ENCODE assay signal across 23 cellular contexts in genomic region chr5:157205708-157206107, GRCh38. TPM values are rescaled to one million over a fixed set of nuclear protein-coding genes. Genes with fewer than 3 reads are reported as not detected.
DNase-seq lines count a peak whose midpoint lies in the region; ATAC-seq, FAIRE-seq and TF ChIP-seq lines count a peak whose summit lies in the region.
"Had no signal": no experiment of that assay in that cellular context is flagged by ENCODE, and none has a peak within 500 bp of the region (broad histone marks: within the 10 kb centered on the region; RNA-seq: fewer than 3 reads in every experiment).

No MANE protein-coding gene starts in this region.

- peak; percentile 39 for FAIRE-seq in A549 (lab: Jason Lieb, UNC)

- no peak overlapping the region for H3K27ac ChIP-seq in A549
- H3K27ac ChIP-seq: BLaER1, PC-9 had no signal

- H3K9me3 Mint-ChIP-seq in activated CD4-positive, alpha-beta T cell treated with anti-CD3 and anti-CD28 coated beads, Interleukin-2, amount 10 ng/mL, durations not matched to agents 24 days and 14 days = no peaks in the 10 kb centered on the region
- no peaks in the 10 kb centered on the region for H3K9me3 Mint-ChIP-seq in central memory CD8-positive, alpha-beta T cell

- CTCF ChIA-PET in A549 (lab: Yijun Ruan, JAX) = no interaction called here

- ATAC-seq in A549 (no peak), T-helper 17 cell (no peak), GM18511 (IDR thresholded peaks at IDR 0.05; ENCODE audit: unreplicated experiment) (no peak)
- ATAC-seq in central memory CD8-positive, alpha-beta T cell (replicated peaks; ENCODE audit: extremely low read depth, poor library complexity, severe bottlenecking) = no peak

- DNase-seq in activated CD4-positive, alpha-beta T cell treated with anti-CD3 and anti-CD28 coated beads, Interleukin-2, amount 10 ng/mL, durations not matched to agents 24 days and 14 days = no peak
- no peak for DNase-seq in activated CD4-positive, alpha-beta T cell treated with anti-CD3 and anti-CD28 coated beads, Interleukin-2, amount 50 U/mL, for 48 hours
- DNase-seq in A549 (ENCODE audit: low read depth in 1 of 2, low spot score in 1 of 2) (no peak), T-helper 17 cell (no peak), GM10266 (ENCODE audit: extremely low spot score) (no peak), T1000 (lab: John Stamatoyannopoulos, UW) (no peak)
- no peak for DNase-seq in central memory CD8-positive, alpha-beta T cell (ENCODE audit: low spot score in 2 of 2)
- DNase-seq: COR-L47, DMS153, EL, IMR-90, NCI-H1105 treated with DMSO at 0.1 percent for 48 hours, NCI-H1694 treated with DMSO at 0.1 percent for 48 hours, NCI-H2107, NCI-H2227 treated with DMSO at 0.1 percent for 48 hours, NCI-H524, PC-9 had no signal

- H3K27me3 Mint-ChIP-seq in activated CD4-positive, alpha-beta T cell treated with anti-CD3 and anti-CD28 coated beads, Interleukin-2, amount 10 ng/mL, durations not matched to agents 24 days and 14 days = no peaks in the 10 kb centered on the region
- H3K27me3 Mint-ChIP-seq in T-helper 17 cell = no peaks in the 10 kb centered on the region
- H3K27me3 Mint-ChIP-seq in central memory CD8-positive, alpha-beta T cell = no peaks in the 10 kb centered on the region

- H3K9me3 ChIP-seq in A549 (no peaks in the 10 kb centered on the region), T-helper 17 cell (ENCODE audit: control insufficient read depth, low read length, poor library complexity, severe bottlenecking) (no peaks in the 10 kb centered on the region)

- no peak overlapping the region for H3K4me2 ChIP-seq in A549
- H3K4me2 ChIP-seq: BLaER1, PC-9 had no signal

- no peak for TF ChIP-seq EP300 in A549 (IDR thresholded peaks at IDR 0.05)

- no peaks in the 10 kb centered on the region for H3K4me1 ChIP-seq in A549

- 68% methylated on average over 6 of the region's 6 CpGs for WGBS in A549 (ENCODE audit: missing lambda C conversion rate)

- H3K4me3 Mint-ChIP-seq in activated CD4-positive, alpha-beta T cell treated with anti-CD3 and anti-CD28 coated beads, Interleukin-2, amount 10 ng/mL, durations not matched to agents 24 days and 14 days = no peak overlapping the region
- peak overlapping the region; percentile 28 for H3K4me3 Mint-ChIP-seq in T-helper 17 cell
- peak overlapping the region; percentile 9 for H3K4me3 Mint-ChIP-seq in central memory CD8-positive, alpha-beta T cell

- H3K27ac Mint-ChIP-seq in activated CD4-positive, alpha-beta T cell treated with anti-CD3 and anti-CD28 coated beads, Interleukin-2, amount 10 ng/mL, durations not matched to agents 24 days and 14 days = peak overlapping the region; percentile 43
- peak overlapping the region; percentile 97 for H3K27ac Mint-ChIP-seq in T-helper 17 cell
- H3K27ac Mint-ChIP-seq in central memory CD8-positive, alpha-beta T cell (ENCODE audit: low read depth) = peak overlapping the region; percentile 10

- TF ChIP-seq POLR2A in A549 (IDR thresholded peaks at IDR 0.05; ENCODE audit: low read length) = no peak

- no peak for TF ChIP-seq RAD21 in A549 (conservative IDR thresholded peaks at IDR 0.05 in 1 of 2, IDR thresholded peaks at IDR 0.05 in 1 of 2)

- POLR2A ChIA-PET in A549 (lab: Yijun Ruan, JAX) = no interaction called here

- H3K36me3 Mint-ChIP-seq in activated CD4-positive, alpha-beta T cell treated with anti-CD3 and anti-CD28 coated beads, Interleukin-2, amount 10 ng/mL, durations not matched to agents 24 days and 14 days (ENCODE audit: low read depth) = peaks cover 77% of the 10 kb centered on the region
- peaks cover 14% of the 10 kb centered on the region for H3K36me3 Mint-ChIP-seq in T-helper 17 cell (ENCODE audit: low read depth)
- H3K36me3 Mint-ChIP-seq in central memory CD8-positive, alpha-beta T cell (ENCODE audit: insufficient read depth) = peaks cover 66% of the 10 kb centered on the region

- TF ChIP-seq CTCF in A549 (IDR thresholded peaks at IDR 0.05) = no peak
- TF ChIP-seq CTCF in GM10266 (IDR thresholded peaks at IDR 0.05; ENCODE audit: control insufficient read depth, insufficient read depth, low read depth, missing control alignments) = no peak

- intact Hi-C loops in activated CD4-positive, alpha-beta T cell treated with anti-CD3 and anti-CD28 coated beads, Interleukin-2, amount 10 ng/mL, durations not matched to agents 24 days and 14 days (cut with micrococcal nuclease) = no loop called here

- peaks cover 73% of the 10 kb centered on the region for H3K4me1 Mint-ChIP-seq in activated CD4-positive, alpha-beta T cell treated with anti-CD3 and anti-CD28 coated beads, Interleukin-2, amount 10 ng/mL, durations not matched to agents 24 days and 14 days
- H3K4me1 Mint-ChIP-seq in T-helper 17 cell = peaks cover 39% of the 10 kb centered on the region
- H3K4me1 Mint-ChIP-seq in central memory CD8-positive, alpha-beta T cell = peaks cover 63% of the 10 kb centered on the region

- no peak overlapping the region for H3K4me3 ChIP-seq in A549
- H3K4me3 ChIP-seq: BLaER1, PC-9 had no signal

TF ChIP-seq in A549, 52 proteins besides CTCF, POLR2A, EP300 and RAD21:
- no peak for TF ChIP-seq POLR2AphosphoS2 (conservative IDR thresholded peaks at IDR 0.05; ENCODE audit: low read length)
- no peak for TF ChIP-seq SMC3 (IDR thresholded peaks at IDR 0.05)
- no peak for TF ChIP-seq ELK1 (IDR thresholded peaks at IDR 0.05; ENCODE audit: low read depth, low read length)
- no peak for TF ChIP-seq JUNB (IDR thresholded peaks at IDR 0.05)
- no peak for TF ChIP-seq KDM5A (IDR thresholded peaks at IDR 0.05)
- no peak for TF ChIP-seq HEYL (CRISPR knock-in tag; IDR thresholded peaks at IDR 0.05)
- TF ChIP-seq REST (IDR thresholded peaks at IDR 0.05) = no peak
- TF ChIP-seq NFE2L2 (conservative IDR thresholded peaks at IDR 0.05; ENCODE audit: low read length) = no peak
- TF ChIP-seq JUN (IDR thresholded peaks at IDR 0.05) = no peak
- TF ChIP-seq HOXB5 (CRISPR knock-in tag; IDR thresholded peaks at IDR 0.05) = no peak
- no peak for TF ChIP-seq HDAC2 (IDR thresholded peaks at IDR 0.05)
- TF ChIP-seq HES2 (IDR thresholded peaks at IDR 0.05) = no peak
- TF ChIP-seq EHMT2 (IDR thresholded peaks at IDR 0.05; ENCODE audit: low read depth) = no peak
- no peak for TF ChIP-seq CHD4 (IDR thresholded peaks at IDR 0.05; ENCODE audit: borderline replicate concordance)

RNA-seq across cellular contexts. Expression of gene ITK, which starts 25.1 kb away (rescaled TPM):
- 230 and 237 TPM in 2 replicates for total RNA-seq in activated CD4-positive, alpha-beta T cell treated with anti-CD3 and anti-CD28 coated beads, Interleukin-2, amount 10 ng/mL, durations not matched to agents 24 days and 14 days
- polyA plus RNA-seq in A549 (2011; rRNA removed) (0.03 TPM in 1 of 2 replicates, not detected in the other), A549 (2017; fragmentation: RNase III; extraction: RNeasy Plus Mini Kit Qiagen cat#74134 plus additional on column Dnase treatment) (not detected in 3 replicates)
- not detected in 2 replicates for polyA plus RNA-seq in A549 (2012; cell fraction: cytosol; rRNA removed)
- not detected in 2 replicates for polyA plus RNA-seq in A549 (2012; cell fraction: nucleus; rRNA removed)
- polyA minus RNA-seq in A549 (2011; rRNA and poly(A)+ RNA removed) = not detected in 2 replicates
- total RNA-seq in T-helper 17 cell = 100 to 1,000 TPM; 235 to 319 TPM
- total RNA-seq: HT1080, IMR-90, PC-9 had no signal
- polyA plus RNA-seq: IMR-90 had no signal

RNA-seq across cellular contexts. Expression of gene GARIN3, which starts 39.6 kb away (rescaled TPM):
- total RNA-seq in activated CD4-positive, alpha-beta T cell treated with anti-CD3 and anti-CD28 coated beads, Interleukin-2, amount 10 ng/mL, durations not matched to agents 24 days and 14 days = 0.19 and 0.36 TPM in 2 replicates
- polyA plus RNA-seq in A549 (2011; rRNA removed) (not detected in 2 replicates), A549 (2017; fragmentation: RNase III; extraction: RNeasy Plus Mini Kit Qiagen cat#74134 plus additional on column Dnase treatment) (not detected in 3 replicates)
- polyA plus RNA-seq in A549 (2012; cell fraction: cytosol; rRNA removed) = not detected in 2 replicates
- polyA plus RNA-seq in A549 (2012; cell fraction: nucleus; rRNA removed) = not detected in 2 replicates
- polyA minus RNA-seq in A549 (2011; rRNA and poly(A)+ RNA removed) = not detected in 2 replicates
- not detected for total RNA-seq in T-helper 17 cell
- total RNA-seq: A172, H4, HT1080, IMR-90, LHCN-M2, PC-9 had no signal
- polyA plus RNA-seq: IMR-90 had no signal

Comparison
In these comparisons a context has a peak if more than half of its experiments do, and no peak if none do; other contexts are left out.
1. H3K27ac Mint-ChIP-seq: peak in every context shown above with its lines; median percentile 97 in T-helper 17 cell; 43 in activated CD4-positive, alpha-beta T cell treated with anti-CD3 and anti-CD28 coated beads, Interleukin-2, amount 10 ng/mL, durations not matched to agents 24 days and 14 days; 10 in central memory CD8-positive, alpha-beta T cell.